In the genomic region with DNA sequence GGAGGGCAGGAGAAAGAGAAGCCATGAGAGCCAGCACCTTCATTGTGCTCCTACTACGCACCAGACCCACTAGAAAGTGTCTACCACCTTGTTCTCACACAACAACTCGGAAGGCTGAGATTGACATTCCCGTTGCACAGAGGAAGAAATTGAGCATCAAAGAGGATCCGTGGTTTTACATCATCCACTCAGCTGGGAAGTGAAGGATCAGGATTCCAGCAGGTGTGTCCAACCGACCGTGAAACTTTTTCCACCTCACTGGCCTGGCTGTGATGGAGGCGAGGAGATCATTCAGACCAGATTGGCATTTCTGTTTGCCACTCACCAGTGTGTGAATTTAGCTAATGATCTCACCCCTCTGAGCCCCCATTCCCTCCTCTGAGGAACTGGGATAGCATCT, we compare ENCODE assay signal across 1 cellular context.
TF ChIP-seq lines count a peak whose summit lies in the region.

No MANE protein-coding gene starts in this region.

TF ChIP-seq in GM23338, 12 proteins besides CTCF, POLR2A, EP300 and RAD21 (continued from another document):
- TF ChIP-seq, protein P1, sequence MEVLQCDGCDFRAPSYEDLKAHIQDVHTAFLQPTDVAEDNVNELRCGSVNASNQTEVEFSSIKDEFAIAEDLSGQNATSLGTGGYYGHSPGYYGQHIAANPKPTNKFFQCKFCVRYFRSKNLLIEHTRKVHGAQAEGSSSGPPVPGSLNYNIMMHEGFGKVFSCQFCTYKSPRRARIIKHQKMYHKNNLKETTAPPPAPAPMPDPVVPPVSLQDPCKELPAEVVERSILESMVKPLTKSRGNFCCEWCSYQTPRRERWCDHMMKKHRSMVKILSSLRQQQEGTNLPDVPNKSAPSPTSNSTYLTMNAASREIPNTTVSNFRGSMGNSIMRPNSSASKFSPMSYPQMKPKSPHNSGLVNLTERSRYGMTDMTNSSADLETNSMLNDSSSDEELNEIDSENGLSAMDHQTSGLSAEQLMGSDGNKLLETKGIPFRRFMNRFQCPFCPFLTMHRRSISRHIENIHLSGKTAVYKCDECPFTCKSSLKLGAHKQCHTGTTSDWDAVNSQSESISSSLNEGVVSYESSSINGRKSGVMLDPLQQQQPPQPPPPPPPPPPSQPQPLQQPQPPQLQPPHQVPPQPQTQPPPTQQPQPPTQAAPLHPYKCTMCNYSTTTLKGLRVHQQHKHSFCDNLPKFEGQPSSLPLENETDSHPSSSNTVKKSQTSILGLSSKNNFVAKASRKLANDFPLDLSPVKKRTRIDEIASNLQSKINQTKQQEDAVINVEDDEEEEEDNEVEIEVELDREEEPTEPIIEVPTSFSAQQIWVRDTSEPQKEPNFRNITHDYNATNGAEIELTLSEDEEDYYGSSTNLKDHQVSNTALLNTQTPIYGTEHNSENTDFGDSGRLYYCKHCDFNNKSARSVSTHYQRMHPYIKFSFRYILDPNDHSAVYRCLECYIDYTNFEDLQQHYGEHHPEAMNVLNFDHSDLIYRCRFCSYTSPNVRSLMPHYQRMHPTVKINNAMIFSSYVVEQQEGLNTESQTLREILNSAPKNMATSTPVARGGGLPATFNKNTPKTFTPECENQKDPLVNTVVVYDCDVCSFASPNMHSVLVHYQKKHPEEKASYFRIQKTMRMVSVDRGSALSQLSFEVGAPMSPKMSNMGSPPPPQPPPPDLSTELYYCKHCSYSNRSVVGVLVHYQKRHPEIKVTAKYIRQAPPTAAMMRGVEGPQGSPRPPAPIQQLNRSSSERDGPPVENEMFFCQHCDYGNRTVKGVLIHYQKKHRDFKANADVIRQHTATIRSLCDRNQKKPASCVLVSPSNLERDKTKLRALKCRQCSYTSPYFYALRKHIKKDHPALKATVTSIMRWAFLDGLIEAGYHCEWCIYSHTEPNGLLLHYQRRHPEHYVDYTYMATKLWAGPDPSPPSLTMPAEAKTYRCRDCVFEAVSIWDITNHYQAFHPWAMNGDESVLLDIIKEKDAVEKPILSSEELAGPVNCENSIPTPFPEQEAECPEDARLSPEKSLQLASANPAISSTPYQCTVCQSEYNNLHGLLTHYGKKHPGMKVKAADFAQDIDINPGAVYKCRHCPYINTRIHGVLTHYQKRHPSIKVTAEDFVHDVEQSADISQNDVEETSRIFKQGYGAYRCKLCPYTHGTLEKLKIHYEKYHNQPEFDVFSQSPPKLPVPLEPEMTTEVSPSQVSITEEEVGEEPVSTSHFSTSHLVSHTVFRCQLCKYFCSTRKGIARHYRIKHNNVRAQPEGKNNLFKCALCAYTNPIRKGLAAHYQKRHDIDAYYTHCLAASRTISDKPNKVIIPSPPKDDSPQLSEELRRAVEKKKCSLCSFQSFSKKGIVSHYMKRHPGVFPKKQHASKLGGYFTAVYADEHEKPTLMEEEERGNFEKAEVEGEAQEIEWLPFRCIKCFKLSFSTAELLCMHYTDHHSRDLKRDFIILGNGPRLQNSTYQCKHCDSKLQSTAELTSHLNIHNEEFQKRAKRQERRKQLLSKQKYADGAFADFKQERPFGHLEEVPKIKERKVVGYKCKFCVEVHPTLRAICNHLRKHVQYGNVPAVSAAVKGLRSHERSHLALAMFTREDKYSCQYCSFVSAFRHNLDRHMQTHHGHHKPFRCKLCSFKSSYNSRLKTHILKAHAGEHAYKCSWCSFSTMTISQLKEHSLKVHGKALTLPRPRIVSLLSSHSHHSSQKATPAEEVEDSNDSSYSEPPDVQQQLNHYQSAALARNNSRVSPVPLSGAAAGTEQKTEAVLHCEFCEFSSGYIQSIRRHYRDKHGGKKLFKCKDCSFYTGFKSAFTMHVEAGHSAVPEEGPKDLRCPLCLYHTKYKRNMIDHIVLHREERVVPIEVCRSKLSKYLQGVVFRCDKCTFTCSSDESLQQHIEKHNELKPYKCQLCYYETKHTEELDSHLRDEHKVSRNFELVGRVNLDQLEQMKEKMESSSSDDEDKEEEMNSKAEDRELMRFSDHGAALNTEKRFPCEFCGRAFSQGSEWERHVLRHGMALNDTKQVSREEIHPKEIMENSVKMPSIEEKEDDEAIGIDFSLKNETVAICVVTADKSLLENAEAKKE (CRISPR knock-in tag; IDR thresholded peaks at IDR 0.05): no peak
- no peak for TF ChIP-seq EZH2 (IDR thresholded peaks at IDR 0.05; ENCODE audit: low read depth, unreplicated experiment)
- no peak for TF ChIP-seq POLR2AphosphoS5 (IDR thresholded peaks at IDR 0.05; ENCODE audit: low read depth)
- TF ChIP-seq ZNF114 (CRISPR knock-in tag; IDR thresholded peaks at IDR 0.05): no peak
- no peak for TF ChIP-seq CREB1 (CRISPR knock-in tag; IDR thresholded peaks at IDR 0.05; ENCODE audit: low read depth)
- TF ChIP-seq ETS1 (IDR thresholded peaks at IDR 0.05): no peak
- TF ChIP-seq NANOG (IDR thresholded peaks at IDR 0.05; ENCODE audit: borderline replicate concordance): no peak
